Comparison of ENCODE assay signal across 37 cellular contexts in genomic region chr5:33501260-33501659, GRCh38.
"Had no signal": no experiment of that assay in that cellular context is flagged by ENCODE, and none has a peak within 500 bp of the region (broad histone marks: within the 10 kb centered on the region; RNA-seq: fewer than 3 reads in every experiment).

No MANE protein-coding gene starts in this region.

- H3K9me3 ChIP-seq: adrenal gland, ascending aorta, body of pancreas, breast epithelium had no signal

- H3K36me3 Mint-ChIP-seq: activated naive CD4-positive, alpha-beta T cell treated with anti-CD3 and anti-CD28 coated beads, Interleukin-2, amount 10 ng/mL, durations not matched to agents 7 days and 5 days; activated naive CD4-positive, alpha-beta T cell treated with anti-CD3 and anti-CD28 coated beads, Interleukin-2, amount 50 U/mL, for 24 hours; activated naive CD4-positive, alpha-beta T cell treated with anti-CD3 and anti-CD28 coated beads, Interleukin-2, amount 50 U/mL, for 72 hours; activated naive CD8-positive, alpha-beta T cell; activated naive CD8-positive, alpha-beta T cell treated with anti-CD3 and anti-CD28 coated beads for 36 hours; activated naive CD8-positive, alpha-beta T cell treated with anti-CD3 and anti-CD28 coated beads, Interleukin-2, amount 10 ng/mL, durations not matched to agents 7 days and 5 days; brain had no signal

- H3K4me3 ChIP-seq: adrenal gland, ascending aorta, body of pancreas, breast epithelium, cardiac muscle cell had no signal

- H3K27me3 Mint-ChIP-seq: activated naive CD4-positive, alpha-beta T cell treated with anti-CD3 and anti-CD28 coated beads, Interleukin-2, amount 10 ng/mL, durations not matched to agents 7 days and 5 days; activated naive CD4-positive, alpha-beta T cell treated with anti-CD3 and anti-CD28 coated beads, Interleukin-2, amount 50 U/mL, for 24 hours; activated naive CD8-positive, alpha-beta T cell; activated naive CD8-positive, alpha-beta T cell treated with anti-CD3 and anti-CD28 coated beads for 36 hours; activated naive CD8-positive, alpha-beta T cell treated with anti-CD3 and anti-CD28 coated beads, Interleukin-2, amount 10 ng/mL, durations not matched to agents 7 days and 5 days; activated T-cell treated with anti-CD3 and anti-CD28 coated beads, Interleukin-2, amount 50 U/mL, for 24 hours; activated T-helper 17 cell treated with anti-CD3 and anti-CD28 coated beads, Interleukin-2, amount 50 U/mL, for 72 hours; central memory CD8-positive, alpha-beta T cell had no signal

- H3K9me3 Mint-ChIP-seq: activated naive CD4-positive, alpha-beta T cell treated with anti-CD3 and anti-CD28 coated beads for 36 hours; activated naive CD4-positive, alpha-beta T cell treated with anti-CD3 and anti-CD28 coated beads, Interleukin-2, amount 10 ng/mL, durations not matched to agents 7 days and 5 days; activated naive CD4-positive, alpha-beta T cell treated with anti-CD3 and anti-CD28 coated beads, Interleukin-2, amount 50 U/mL, for 24 hours; activated naive CD4-positive, alpha-beta T cell treated with anti-CD3 and anti-CD28 coated beads, Interleukin-2, amount 50 U/mL, for 72 hours; activated naive CD8-positive, alpha-beta T cell treated with anti-CD3 and anti-CD28 coated beads for 36 hours; activated naive CD8-positive, alpha-beta T cell treated with anti-CD3 and anti-CD28 coated beads, Interleukin-2, amount 10 ng/mL, durations not matched to agents 7 days and 5 days; activated naive CD8-positive, alpha-beta T cell treated with anti-CD3 and anti-CD28 coated beads, Interleukin-2, amount 50 U/mL, for 24 hours; activated T-cell treated with anti-CD3 and anti-CD28 coated beads, Interleukin-2, amount 50 U/mL, for 24 hours; activated T-cell treated with anti-CD3 and anti-CD28 coated beads, Interleukin-2, amount 50 U/mL, for 4 hours; activated T-cell treated with anti-CD3 and anti-CD28 coated beads, Interleukin-2, amount 50 U/mL, for 72 hours; activated T-helper 1 cell treated with anti-CD3 and anti-CD28 coated beads, Interleukin-12 subunit alpha, Interleukin-12 subunit beta, Interleukin-2, Interleukin-4 antibody, amounts not matched to agents 30 ng/mL and 10 ng/mL and 1 ng/mL, durations not matched to agents 14 hours and 24 hours and 36 hours; activated T-helper 17 cell treated with anti-CD3 and anti-CD28 coated beads, Interleukin-2, amount 50 U/mL, for 72 hours; activated T-helper 2 cell treated with anti-CD3 and anti-CD28 coated beads, Interferon-gamma antibody, Interleukin-2, Interleukin-4, amounts not matched to agents 10 μg/mL and 5 μg/mL and 100 μg/mL, durations not matched to agents 14 hours and 24 hours and 36 hours; brain; central memory CD8-positive, alpha-beta T cell had no signal

- H3K36me3 ChIP-seq: adrenal gland, ascending aorta, brain microvascular endothelial cell, breast epithelium, cardiac muscle cell had no signal

- H3K4me1 Mint-ChIP-seq: activated naive CD4-positive, alpha-beta T cell treated with anti-CD3 and anti-CD28 coated beads, Interleukin-2, amount 10 ng/mL, durations not matched to agents 7 days and 5 days; activated naive CD4-positive, alpha-beta T cell treated with anti-CD3 and anti-CD28 coated beads, Interleukin-2, amount 50 U/mL, for 24 hours; activated naive CD8-positive, alpha-beta T cell treated with anti-CD3 and anti-CD28 coated beads for 36 hours; activated naive CD8-positive, alpha-beta T cell treated with anti-CD3 and anti-CD28 coated beads, Interleukin-2, amount 10 ng/mL, durations not matched to agents 7 days and 5 days; activated naive CD8-positive, alpha-beta T cell treated with anti-CD3 and anti-CD28 coated beads, Interleukin-2, amount 50 U/mL, for 24 hours; activated T-helper 17 cell treated with anti-CD3 and anti-CD28 coated beads, Interleukin-2, amount 50 U/mL, for 72 hours; brain; central memory CD8-positive, alpha-beta T cell had no signal

- DNase-seq: activated effector memory CD4-positive, alpha-beta T cell treated with anti-CD3 and anti-CD28 coated beads, Interleukin-2, amount 50 U/mL, for 16 hours; activated effector memory CD4-positive, alpha-beta T cell treated with Interleukin-2 at 50 U/mL for 16 hours; activated gamma-delta T cell; activated gamma-delta T cell treated with Interleukin-2 at 50 U/mL for 16 hours; activated naive CD4-positive, alpha-beta T cell; activated naive CD4-positive, alpha-beta T cell treated with anti-CD3 and anti-CD28 coated beads for 36 hours; activated naive CD4-positive, alpha-beta T cell treated with anti-CD3 and anti-CD28 coated beads, Interleukin-2, amount 10 ng/mL, durations not matched to agents 7 days and 5 days; activated naive CD4-positive, alpha-beta T cell treated with anti-CD3 and anti-CD28 coated beads, Interleukin-2, amount 50 U/mL, for 16 hours; activated naive CD4-positive, alpha-beta T cell treated with Interleukin-2 at 50 U/mL for 16 hours; activated naive CD8-positive, alpha-beta T cell treated with anti-CD3 and anti-CD28 coated beads for 36 hours; activated naive CD8-positive, alpha-beta T cell treated with anti-CD3 and anti-CD28 coated beads, Interleukin-2, amount 10 ng/mL, durations not matched to agents 7 days and 5 days; activated naive CD8-positive, alpha-beta T cell treated with anti-CD3 and anti-CD28 coated beads, Interleukin-2, amount 50 U/mL, for 24 hours; activated T-cell treated with anti-CD3 and anti-CD28 coated beads, Interleukin-2, amount 50 U/mL, for 24 hours; activated T-cell treated with anti-CD3 and anti-CD28 coated beads, Interleukin-2, amount 50 U/mL, for 4 hours; activated T-cell treated with anti-CD3 and anti-CD28 coated beads, Interleukin-2, amount 50 U/mL, for 48 hours; activated T-cell treated with anti-CD3 and anti-CD28 coated beads, Interleukin-2, amount 50 U/mL, for 72 hours; adrenal gland; amniotic stem cell; amygdala; anterior cingulate cortex; aorta; body of pancreas; brain microvascular endothelial cell; caudate nucleus; central memory CD4-positive, alpha-beta T cell; cerebellar nuclear complex had no signal

- H3K4me3 Mint-ChIP-seq: activated naive CD4-positive, alpha-beta T cell treated with anti-CD3 and anti-CD28 coated beads for 36 hours; activated naive CD4-positive, alpha-beta T cell treated with anti-CD3 and anti-CD28 coated beads, Interleukin-2, amount 10 ng/mL, durations not matched to agents 7 days and 5 days; activated naive CD4-positive, alpha-beta T cell treated with anti-CD3 and anti-CD28 coated beads, Interleukin-2, amount 50 U/mL, for 24 hours; activated naive CD8-positive, alpha-beta T cell; activated naive CD8-positive, alpha-beta T cell treated with anti-CD3 and anti-CD28 coated beads for 36 hours; activated naive CD8-positive, alpha-beta T cell treated with anti-CD3 and anti-CD28 coated beads, Interleukin-2, amount 10 ng/mL, durations not matched to agents 7 days and 5 days; activated naive CD8-positive, alpha-beta T cell treated with anti-CD3 and anti-CD28 coated beads, Interleukin-2, amount 50 U/mL, for 24 hours; activated T-cell treated with anti-CD3 and anti-CD28 coated beads, Interleukin-2, amount 50 U/mL, for 24 hours; activated T-cell treated with anti-CD3 and anti-CD28 coated beads, Interleukin-2, amount 50 U/mL, for 4 hours; activated T-cell treated with anti-CD3 and anti-CD28 coated beads, Interleukin-2, amount 50 U/mL, for 72 hours; activated T-helper 1 cell treated with anti-CD3 and anti-CD28 coated beads, Interleukin-12 subunit alpha, Interleukin-12 subunit beta, Interleukin-2, Interleukin-4 antibody, amounts not matched to agents 30 ng/mL and 10 ng/mL and 1 ng/mL, durations not matched to agents 14 hours and 24 hours and 36 hours; activated T-helper 17 cell treated with anti-CD3 and anti-CD28 coated beads, Interleukin-2, amount 50 U/mL, for 72 hours; brain; central memory CD8-positive, alpha-beta T cell had no signal

- H3K27me3 ChIP-seq: adrenal gland, ascending aorta, body of pancreas, brain microvascular endothelial cell, breast epithelium, cardiac muscle cell had no signal

- ATAC-seq: activated naive CD4-positive, alpha-beta T cell treated with anti-CD3 and anti-CD28 coated beads, Interleukin-2, amount 50 U/mL, for 72 hours; activated naive CD8-positive, alpha-beta T cell treated with anti-CD3 and anti-CD28 coated beads, Interleukin-2, amount 50 U/mL, for 24 hours; activated T-cell treated with anti-CD3 and anti-CD28 coated beads, Interleukin-2, amount 50 U/mL, for 4 hours; activated T-cell treated with anti-CD3 and anti-CD28 coated beads, Interleukin-2, amount 50 U/mL, for 72 hours; activated T-helper 17 cell treated with anti-CD3 and anti-CD28 coated beads, Interleukin-2, amount 50 U/mL, for 72 hours; body of pancreas had no signal

- H3K27ac ChIP-seq: adrenal gland, ascending aorta, body of pancreas, brain microvascular endothelial cell, breast epithelium, cardiac muscle cell had no signal

- H3K4me1 ChIP-seq: adrenal gland, ascending aorta, breast epithelium had no signal

- H3K27ac Mint-ChIP-seq: activated naive CD4-positive, alpha-beta T cell treated with anti-CD3 and anti-CD28 coated beads for 36 hours; activated naive CD4-positive, alpha-beta T cell treated with anti-CD3 and anti-CD28 coated beads, Interleukin-2, amount 10 ng/mL, durations not matched to agents 7 days and 5 days; activated naive CD4-positive, alpha-beta T cell treated with anti-CD3 and anti-CD28 coated beads, Interleukin-2, amount 50 U/mL, for 24 hours; activated naive CD4-positive, alpha-beta T cell treated with anti-CD3 and anti-CD28 coated beads, Interleukin-2, amount 50 U/mL, for 72 hours; activated naive CD8-positive, alpha-beta T cell; activated naive CD8-positive, alpha-beta T cell treated with anti-CD3 and anti-CD28 coated beads for 36 hours; activated naive CD8-positive, alpha-beta T cell treated with anti-CD3 and anti-CD28 coated beads, Interleukin-2, amount 10 ng/mL, durations not matched to agents 7 days and 5 days; activated naive CD8-positive, alpha-beta T cell treated with anti-CD3 and anti-CD28 coated beads, Interleukin-2, amount 50 U/mL, for 24 hours; activated T-cell treated with anti-CD3 and anti-CD28 coated beads, Interleukin-2, amount 50 U/mL, for 24 hours; activated T-cell treated with anti-CD3 and anti-CD28 coated beads, Interleukin-2, amount 50 U/mL, for 72 hours; activated T-helper 1 cell treated with anti-CD3 and anti-CD28 coated beads, Interleukin-12 subunit alpha, Interleukin-12 subunit beta, Interleukin-2, Interleukin-4 antibody, amounts not matched to agents 30 ng/mL and 10 ng/mL and 1 ng/mL, durations not matched to agents 14 hours and 24 hours and 36 hours; activated T-helper 17 cell treated with anti-CD3 and anti-CD28 coated beads, Interleukin-2, amount 50 U/mL, for 72 hours; activated T-helper 2 cell treated with anti-CD3 and anti-CD28 coated beads, Interferon-gamma antibody, Interleukin-2, Interleukin-4, amounts not matched to agents 10 μg/mL and 5 μg/mL and 100 μg/mL, durations not matched to agents 14 hours and 24 hours and 36 hours; brain had no signal
